ENCODE assay signal across 9 cellular contexts in the genomic region with DNA sequence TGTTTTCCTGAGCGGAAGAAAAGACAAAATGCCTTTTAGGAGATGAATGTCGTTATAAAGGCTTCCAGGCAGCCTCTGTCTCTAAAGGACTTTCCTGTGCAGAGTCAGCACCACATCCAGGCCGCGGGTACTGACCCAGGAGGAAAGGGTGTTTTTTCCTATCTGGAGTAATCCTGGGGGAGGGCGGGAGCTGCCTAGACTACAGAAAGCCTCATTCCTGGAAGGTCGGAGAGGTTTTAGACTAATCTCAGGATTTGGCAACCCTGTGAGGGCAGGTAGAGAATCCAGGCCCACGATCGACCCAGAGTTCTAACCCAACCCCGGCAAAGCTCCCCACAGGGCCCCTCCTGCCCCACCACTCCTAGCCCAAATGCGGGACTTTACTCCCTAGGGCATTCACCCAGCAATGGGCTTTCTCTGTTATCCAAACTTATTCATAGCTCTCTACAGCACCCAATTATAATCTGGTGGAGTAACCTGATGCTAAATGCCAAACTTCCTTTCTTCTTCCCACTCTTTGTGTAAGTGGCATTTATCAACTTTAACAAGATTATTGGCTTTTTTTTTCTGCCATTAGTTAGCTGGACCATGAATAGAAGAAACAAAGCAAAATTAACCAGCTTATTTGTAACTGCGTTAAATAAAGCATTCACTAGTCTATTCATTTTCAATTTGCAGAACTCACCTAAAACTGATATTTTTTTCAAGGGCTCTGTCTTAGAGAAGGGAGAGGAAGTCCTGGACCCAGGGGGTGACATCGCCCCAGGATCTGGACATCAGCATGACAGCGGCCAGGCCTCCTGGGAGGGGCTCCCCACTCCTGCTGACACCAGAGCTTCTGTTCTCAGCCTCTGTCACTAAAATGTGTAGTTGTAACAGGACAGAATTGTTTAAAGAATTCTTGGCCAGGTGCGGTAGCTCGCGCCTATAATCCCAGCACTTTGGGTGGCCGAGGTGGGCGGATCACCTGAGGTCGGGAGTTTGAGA. TPM values are rescaled to one million over a fixed set of nuclear protein-coding genes. Genes with fewer than 3 reads are reported as not detected.
DNase-seq lines count a peak whose midpoint lies in the region; ATAC-seq and TF ChIP-seq lines count a peak whose summit lies in the region.
"Had no signal": no experiment of that assay in that cellular context is flagged by ENCODE, and none has a peak within 500 bp of the region (broad histone marks: within the 10 kb centered on the region; RNA-seq: fewer than 3 reads in every experiment).

No MANE protein-coding gene starts in this region.

- peaks cover 7% of the 10 kb centered on the region for H3F3A ChIP-seq in GM23338 (replicated peaks; ENCODE audit: low read depth)

- DNase-seq in GM23338 (ENCODE audit: low spot score) (peak; percentile 43), hippocampal formation (lab: John Stamatoyannopoulos, UW) (peak; percentile 51 to 72), sciatic nerve (ENCODE audit: low spot score) (no peak), adrenal gland (no peak), NCI-H2196 (lab: John Stamatoyannopoulos, UW; ENCODE audit: unreplicated experiment) (no peak)
- DNase-seq in activated T-helper 1 cell treated with anti-CD3 and anti-CD28 coated beads, Interleukin-12 subunit alpha, Interleukin-12 subunit beta, Interleukin-2, Interleukin-4 antibody, amounts not matched to agents 30 ng/mL and 10 ng/mL and 1 ng/mL, durations not matched to agents 14 hours and 24 hours and 36 hours (ENCODE audit: low spot score) = no peak

- 77 to 92% (median 80%) methylated on average over 18 to 19 of the region's 19 CpGs for WGBS in adrenal gland, 4 donors

- peaks cover 15% of the 10 kb centered on the region for H3K27me3 Mint-ChIP-seq in GM23338 (ENCODE audit: insufficient read depth, low read depth, poor library complexity)
- peaks cover 58% of the 10 kb centered on the region for H3K27me3 Mint-ChIP-seq in activated T-helper 1 cell treated with anti-CD3 and anti-CD28 coated beads, Interleukin-12 subunit alpha, Interleukin-12 subunit beta, Interleukin-2, Interleukin-4 antibody, amounts not matched to agents 30 ng/mL and 10 ng/mL and 1 ng/mL, durations not matched to agents 14 hours and 24 hours and 36 hours (ENCODE audit: insufficient read depth)

- peak overlapping the region; percentile 73 for H3K27ac ChIP-seq in GM23338 (ENCODE audit: low read depth)
- H3K27ac ChIP-seq in adrenal gland = no peak overlapping the region

- H3K27me3 ChIP-seq in GM23338 (ENCODE audit: insufficient read depth) (peaks cover 2% of the 10 kb centered on the region; the same call in 1 of the 2 replicates), adrenal gland (no peaks in the 10 kb centered on the region)

- ATAC-seq in GM23338 (peak; percentile 42), sciatic nerve (peak; percentile 47), GM21423 (IDR thresholded peaks at IDR 0.05; ENCODE audit: unreplicated experiment) (no peak), GM21390 (IDR thresholded peaks at IDR 0.05; ENCODE audit: unreplicated experiment) (no peak)

- no peak overlapping the region for H2AFZ ChIP-seq in GM23338

- H3K4me3 ChIP-seq in GM23338 = peak overlapping the region; percentile 78
- peak overlapping the region in 2 of 4 donors; percentile 64 to 98 for H3K4me3 ChIP-seq in adrenal gland

- TF ChIP-seq CTCF in GM23338 (conservative IDR thresholded peaks at IDR 0.05; ENCODE audit: low read depth in 2 of 2) (no peak), adrenal gland (IDR thresholded peaks at IDR 0.05) (no peak)

- peak overlapping the region; percentile 58; the same call in 1 of the 2 replicates for H3K27ac Mint-ChIP-seq in GM23338
- no peak overlapping the region for H3K27ac Mint-ChIP-seq in activated T-helper 1 cell treated with anti-CD3 and anti-CD28 coated beads, Interleukin-12 subunit alpha, Interleukin-12 subunit beta, Interleukin-2, Interleukin-4 antibody, amounts not matched to agents 30 ng/mL and 10 ng/mL and 1 ng/mL, durations not matched to agents 14 hours and 24 hours and 36 hours

- H3K9me2 ChIP-seq in GM23338 (ENCODE audit: insufficient read depth) = no peaks in the 10 kb centered on the region

- peaks cover 44% of the 10 kb centered on the region for H3K36me3 Mint-ChIP-seq in GM23338 (ENCODE audit: low read depth)
- H3K36me3 Mint-ChIP-seq in activated T-helper 1 cell treated with anti-CD3 and anti-CD28 coated beads, Interleukin-12 subunit alpha, Interleukin-12 subunit beta, Interleukin-2, Interleukin-4 antibody, amounts not matched to agents 30 ng/mL and 10 ng/mL and 1 ng/mL, durations not matched to agents 14 hours and 24 hours and 36 hours (ENCODE audit: low read depth) = no peaks in the 10 kb centered on the region

- H3K4me2 ChIP-seq in GM23338 = peak overlapping the region; percentile 87

- H3K4me3 Mint-ChIP-seq in GM23338 = peak overlapping the region; percentile 90
- peak overlapping the region; percentile 71 for H3K4me3 Mint-ChIP-seq in activated T-helper 1 cell treated with anti-CD3 and anti-CD28 coated beads, Interleukin-12 subunit alpha, Interleukin-12 subunit beta, Interleukin-2, Interleukin-4 antibody, amounts not matched to agents 30 ng/mL and 10 ng/mL and 1 ng/mL, durations not matched to agents 14 hours and 24 hours and 36 hours

- H3K4me1 ChIP-seq in GM23338 (ENCODE audit: insufficient read depth) (peaks cover 74% of the 10 kb centered on the region), adrenal gland (replicated peaks in 1 of 2) (peaks cover 3 to 5% of the 10 kb centered on the region in 2 donors)

- no peak for TF ChIP-seq POLR2A in adrenal gland (IDR thresholded peaks at IDR 0.05)

- no peaks in the 10 kb centered on the region for H3K9me3 ChIP-seq in adrenal gland (replicated peaks in 1 of 3)

- H3K79me2 ChIP-seq in GM23338 (replicated peaks; ENCODE audit: insufficient read depth) = peaks cover 62% of the 10 kb centered on the region

- peaks cover 61% of the 10 kb centered on the region for H3K4me1 Mint-ChIP-seq in GM23338
- no peaks in the 10 kb centered on the region for H3K4me1 Mint-ChIP-seq in activated T-helper 1 cell treated with anti-CD3 and anti-CD28 coated beads, Interleukin-12 subunit alpha, Interleukin-12 subunit beta, Interleukin-2, Interleukin-4 antibody, amounts not matched to agents 30 ng/mL and 10 ng/mL and 1 ng/mL, durations not matched to agents 14 hours and 24 hours and 36 hours (ENCODE audit: low read depth)

- intact Hi-C loops in activated T-helper 1 cell treated with anti-CD3 and anti-CD28 coated beads, Interleukin-12 subunit alpha, Interleukin-12 subunit beta, Interleukin-2, Interleukin-4 antibody, amounts not matched to agents 30 ng/mL and 10 ng/mL and 1 ng/mL, durations not matched to agents 14 hours and 24 hours and 36 hours (cut with micrococcal nuclease) = loop anchor here (2.0 to 10.0 kb wide), 2 partner anchors 201 to 573 kb away; no protein-coding TSS in a partner anchor
- intact Hi-C loops in sciatic nerve (cut with DNase I) = loop anchor here (5.0 kb wide), 1 partner anchor 76 kb away; no protein-coding TSS in a partner anchor
- intact Hi-C loops in adrenal gland (cut with DNase I) = loop anchor here in 1 of 2 donors (5.0 kb wide), 1 partner anchor 64 kb away; no protein-coding TSS in a partner anchor

- no peaks in the 10 kb centered on the region for H3K9me3 Mint-ChIP-seq in GM23338
- no peaks in the 10 kb centered on the region for H3K9me3 Mint-ChIP-seq in activated T-helper 1 cell treated with anti-CD3 and anti-CD28 coated beads, Interleukin-12 subunit alpha, Interleukin-12 subunit beta, Interleukin-2, Interleukin-4 antibody, amounts not matched to agents 30 ng/mL and 10 ng/mL and 1 ng/mL, durations not matched to agents 14 hours and 24 hours and 36 hours

- H4K20me1 ChIP-seq in GM23338 (replicated peaks; ENCODE audit: insufficient read depth) = peaks cover 26% of the 10 kb centered on the region

- H3K36me3 ChIP-seq in GM23338 (ENCODE audit: insufficient read depth) (peaks cover 6% of the 10 kb centered on the region; the same call in 1 of the 2 replicates), adrenal gland (replicated peaks in 1 of 2) (no peaks in the 10 kb centered on the region)

TF ChIP-seq in GM23338, 12 proteins besides CTCF, POLR2A, EP300 and RAD21:
- TF ChIP-seq NANOG (IDR thresholded peaks at IDR 0.05; ENCODE audit: borderline replicate concordance) (peak; percentile 60; the same call in 1 of the 2 replicates), CREB1 (CRISPR knock-in tag; IDR thresholded peaks at IDR 0.05; ENCODE audit: low read depth) (no peak), POLR2AphosphoS5 (IDR thresholded peaks at IDR 0.05; ENCODE audit: low read depth) (peak; percentile 35; the same call in 1 of the 2 replicates), ZNF331 (CRISPR knock-in tag; IDR thresholded peaks at IDR 0.05; ENCODE audit: low read depth) (no peak), JUNB (IDR thresholded peaks at IDR 0.05; ENCODE audit: unreplicated experiment) (no peak)
- TF ChIP-seq, protein P1, sequence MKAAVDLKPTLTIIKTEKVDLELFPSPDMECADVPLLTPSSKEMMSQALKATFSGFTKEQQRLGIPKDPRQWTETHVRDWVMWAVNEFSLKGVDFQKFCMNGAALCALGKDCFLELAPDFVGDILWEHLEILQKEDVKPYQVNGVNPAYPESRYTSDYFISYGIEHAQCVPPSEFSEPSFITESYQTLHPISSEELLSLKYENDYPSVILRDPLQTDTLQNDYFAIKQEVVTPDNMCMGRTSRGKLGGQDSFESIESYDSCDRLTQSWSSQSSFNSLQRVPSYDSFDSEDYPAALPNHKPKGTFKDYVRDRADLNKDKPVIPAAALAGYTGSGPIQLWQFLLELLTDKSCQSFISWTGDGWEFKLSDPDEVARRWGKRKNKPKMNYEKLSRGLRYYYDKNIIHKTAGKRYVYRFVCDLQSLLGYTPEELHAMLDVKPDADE (IDR thresholded peaks at IDR 0.05) = no peak
TF ChIP-seq in GM23338: peak in this region for 2.

RNA-seq across cellular contexts. Expression of a gene that starts 1.4 kb away (rescaled TPM):
- 84.1 and 109 TPM in 2 replicates for total RNA-seq in GM23338 (2014; rRNA removed; shearing (Covaris generic))
- polyA plus RNA-seq in GM23338 (2016; fragmentation: Nextera tagmentation; extraction: Ambion mirVana) (35.9 and 37.7 TPM in 2 replicates), adrenal gland (1 to 10 TPM; 1.2 to 3.0 (median 2.8) TPM)
- 0.67 and 0.91 TPM in 2 replicates for total RNA-seq in activated T-helper 1 cell treated with anti-CD3 and anti-CD28 coated beads, Interleukin-12 subunit alpha, Interleukin-12 subunit beta, Interleukin-2, Interleukin-4 antibody, amounts not matched to agents 30 ng/mL and 10 ng/mL and 1 ng/mL, durations not matched to agents 14 hours and 24 hours and 36 hours
- total RNA-seq in sciatic nerve (19.2 TPM), adrenal gland (10 to 100 TPM in 1 of 8 donors, 1 to 10 TPM in 7; 1.9 to 11.7 (median 3.9) TPM)
- total RNA-seq: bronchial epithelial cell had no signal

Comparison
In these comparisons a context has a peak if more than half of its experiments do, and no peak if none do; other contexts are left out.
1. ATAC-seq: peak in GM23338 (single experiment) and sciatic nerve (single experiment); none in GM21423 (single experiment) and GM21390 (single experiment).
2. DNase-seq: peak in GM23338 (single experiment) and hippocampal formation (2 of 2); none in activated T-helper 1 cell treated with anti-CD3 and anti-CD28 coated beads, Interleukin-12 subunit alpha, Interleukin-12 subunit beta, Interleukin-2, Interleukin-4 antibody, amounts not matched to agents 30 ng/mL and 10 ng/mL and 1 ng/mL, durations not matched to agents 14 hours and 24 hours and 36 hours (single experiment), sciatic nerve (single experiment), adrenal gland (0 of 7) and NCI-H2196 (single experiment).